In genomic region chr6:144033816-144034540, GRCh38 we compare ENCODE assay signal across 17 cellular contexts. TPM values are rescaled to one million over a fixed set of nuclear protein-coding genes. Genes with fewer than 3 reads are reported as not detected.
DNase-seq lines count a peak whose midpoint lies in the region; ATAC-seq, FAIRE-seq and TF ChIP-seq lines count a peak whose summit lies in the region.
"Had no signal": no experiment of that assay in that cellular context is flagged by ENCODE, and none has a peak within 500 bp of the region (broad histone marks: within the 10 kb centered on the region; RNA-seq: fewer than 3 reads in every experiment).

No MANE protein-coding gene starts in this region.

- no peaks in the 10 kb centered on the region for H3K36me3 ChIP-seq in MG63
- H3K36me3 ChIP-seq in bronchial epithelial cell (ENCODE audit: control insufficient read depth, insufficient read depth, low read length) = no peaks in the 10 kb centered on the region
- no peaks in the 10 kb centered on the region for H3K36me3 ChIP-seq in prostate gland
- no peaks in the 10 kb centered on the region for H3K36me3 ChIP-seq in effector memory CD4-positive, alpha-beta T cell (ENCODE audit: control insufficient read depth, insufficient read depth, low read length)
- H3K36me3 ChIP-seq: spleen, suprapubic skin had no signal

- CTCF ChIA-PET in T-cell (lab: Charles Lee) = no interaction called here

- H3K9me3 Mint-ChIP-seq in T-cell = peaks cover 5 to 10% (median 5%) of the 10 kb centered on the region in 3 donors
- H3K9me3 Mint-ChIP-seq: effector memory CD8-positive, alpha-beta T cell had no signal

- POLR2A ChIA-PET in T-cell (lab: Charles Lee) = no interaction called here

- no peak overlapping the region for H3K27ac Mint-ChIP-seq in T-cell
- H3K27ac Mint-ChIP-seq: activated naive CD8-positive, alpha-beta T cell treated with anti-CD3 and anti-CD28 coated beads, Interleukin-2, amount 10 ng/mL, durations not matched to agents 7 days and 5 days; CD4-positive, CD25-positive, alpha-beta regulatory T cell; effector memory CD8-positive, alpha-beta T cell had no signal

- TF ChIP-seq POLR2A in prostate gland (IDR thresholded peaks at IDR 0.05) = no peak

- H3K4me3 Mint-ChIP-seq in T-cell = no peak overlapping the region
- H3K4me3 Mint-ChIP-seq: activated naive CD8-positive, alpha-beta T cell treated with anti-CD3 and anti-CD28 coated beads, Interleukin-2, amount 10 ng/mL, durations not matched to agents 7 days and 5 days; CD4-positive, CD25-positive, alpha-beta regulatory T cell; effector memory CD8-positive, alpha-beta T cell had no signal

- peaks cover 0 to 3% of the 10 kb centered on the region in 2 donors for H3K27me3 Mint-ChIP-seq in T-cell
- H3K27me3 Mint-ChIP-seq: activated naive CD8-positive, alpha-beta T cell treated with anti-CD3 and anti-CD28 coated beads, Interleukin-2, amount 10 ng/mL, durations not matched to agents 7 days and 5 days had no signal

- DNase-seq in Daoy (ENCODE audit: low read depth) = peak; percentile 31
- DNase-seq in MG63 = peak; percentile 86
- peak; percentile 41 for DNase-seq in bronchial epithelial cell (ENCODE audit: low read depth)
- peak; percentile 70 for DNase-seq in kidney tubule cell (ENCODE audit: low spot score)
- no peak for DNase-seq in prostate gland (ENCODE audit: low spot score)
- DNase-seq in T-cell = no peak
- DNase-seq in iPS-NIHi11 (ENCODE audit: low spot score) = no peak
- DNase-seq in effector memory CD4-positive, alpha-beta T cell = no peak
- DNase-seq: activated CD8-positive, alpha-beta memory T cell treated with anti-CD3 and anti-CD28 coated beads, Interleukin-2, amount 50 U/mL, for 4 hours; activated naive CD8-positive, alpha-beta T cell treated with anti-CD3 and anti-CD28 coated beads, Interleukin-2, amount 10 ng/mL, durations not matched to agents 7 days and 5 days; CD4-positive, CD25-positive, alpha-beta regulatory T cell; effector memory CD8-positive, alpha-beta T cell; hypothalamus; NCI-H2107; spleen had no signal

- H3K36me3 Mint-ChIP-seq in T-cell = peaks cover 8% of the 10 kb centered on the region
- H3K36me3 Mint-ChIP-seq: CD4-positive, CD25-positive, alpha-beta regulatory T cell had no signal

- H3K4me1 Mint-ChIP-seq in T-cell = peaks cover 13 to 15% (median 14%) of the 10 kb centered on the region in 3 donors

- no peaks in the 10 kb centered on the region for H3K27me3 ChIP-seq in MG63
- no peaks in the 10 kb centered on the region for H3K27me3 ChIP-seq in bronchial epithelial cell (ENCODE audit: control insufficient read depth, insufficient read depth, low read length)
- H3K27me3 ChIP-seq in prostate gland (replicated peaks; ENCODE audit: insufficient read depth) = no peaks in the 10 kb centered on the region
- H3K27me3 ChIP-seq in effector memory CD4-positive, alpha-beta T cell (replicated peaks; ENCODE audit: control insufficient read depth, insufficient read depth, low read length, poor library complexity, severe bottlenecking) = no peaks in the 10 kb centered on the region
- H3K27me3 ChIP-seq: spleen, suprapubic skin had no signal

- no peak for ATAC-seq in T-cell (replicated peaks in 1 of 4)
- ATAC-seq: effector memory CD8-positive, alpha-beta T cell had no signal

- no peak for FAIRE-seq in bronchial epithelial cell (lab: Jason Lieb, UNC)

- H3K9me3 ChIP-seq in MG63 = peaks cover 4% of the 10 kb centered on the region
- H3K9me3 ChIP-seq in prostate gland = no peaks in the 10 kb centered on the region
- no peaks in the 10 kb centered on the region for H3K9me3 ChIP-seq in effector memory CD4-positive, alpha-beta T cell (ENCODE audit: control insufficient read depth, low read length)
- H3K9me3 ChIP-seq: suprapubic skin had no signal

- H3K4me3 ChIP-seq in MG63 (no peak overlapping the region), bronchial epithelial cell (ENCODE audit: low read depth, low read length) (no peak overlapping the region), prostate gland (no peak overlapping the region)
- H3K4me3 ChIP-seq in effector memory CD4-positive, alpha-beta T cell (ENCODE audit: insufficient read depth, low read depth, low read length, poor library complexity, severe bottlenecking) = no peak overlapping the region
- H3K4me3 ChIP-seq: spleen, suprapubic skin had no signal

- WGBS in prostate gland = 46% methylated on average over 3 of the region's 3 CpGs

- H3K4me1 ChIP-seq in prostate gland (replicated peaks) = no peaks in the 10 kb centered on the region
- no peaks in the 10 kb centered on the region for H3K4me1 ChIP-seq in effector memory CD4-positive, alpha-beta T cell (ENCODE audit: control insufficient read depth, insufficient read depth, low read length, poor library complexity, severe bottlenecking)

- TF ChIP-seq CTCF in bronchial epithelial cell (IDR thresholded peaks at IDR 0.05; ENCODE audit: insufficient read depth, low read length, severe bottlenecking) = no peak
- no peak for TF ChIP-seq CTCF in prostate gland (IDR thresholded peaks at IDR 0.05)

- H3K27ac ChIP-seq in prostate gland = no peak overlapping the region
- H3K27ac ChIP-seq in effector memory CD4-positive, alpha-beta T cell (ENCODE audit: insufficient read depth, low read length, poor library complexity, severe bottlenecking) = no peak overlapping the region
- H3K27ac ChIP-seq: KMS-11, spleen, suprapubic skin had no signal

- intact Hi-C loops in prostate gland (cut with DNase I) = no loop called here

RNA-seq across cellular contexts. Expression of gene PLAGL1, which starts 25.9 kb away (rescaled TPM):
- total RNA-seq in Daoy (2014; rRNA removed; shearing (Covaris generic)) = 2.6 and 5.5 TPM in 2 replicates
- 2.1 and 5.0 TPM in 2 replicates for total RNA-seq in MG63 (2014; rRNA removed; shearing (Covaris generic); ENCODE audit: low replicate concordance)
- total RNA-seq in bronchial epithelial cell (2.4 and 4.4 TPM in 2 replicates), prostate gland (10 to 100 TPM; 13.2 to 25.8 TPM), T-cell (1 to 10 TPM; 3.4 to 5.7 (median 4.8) TPM)

Comparison
In these comparisons a context has a peak if more than half of its experiments do, and no peak if none do; other contexts are left out.
1. DNase-seq: peak in Daoy (single experiment), MG63 (single experiment), bronchial epithelial cell (single experiment) and kidney tubule cell (single experiment); none in prostate gland (single experiment), T-cell (0 of 34), iPS-NIHi11 (single experiment) and effector memory CD4-positive, alpha-beta T cell (0 of 3).